In the genomic region with DNA sequence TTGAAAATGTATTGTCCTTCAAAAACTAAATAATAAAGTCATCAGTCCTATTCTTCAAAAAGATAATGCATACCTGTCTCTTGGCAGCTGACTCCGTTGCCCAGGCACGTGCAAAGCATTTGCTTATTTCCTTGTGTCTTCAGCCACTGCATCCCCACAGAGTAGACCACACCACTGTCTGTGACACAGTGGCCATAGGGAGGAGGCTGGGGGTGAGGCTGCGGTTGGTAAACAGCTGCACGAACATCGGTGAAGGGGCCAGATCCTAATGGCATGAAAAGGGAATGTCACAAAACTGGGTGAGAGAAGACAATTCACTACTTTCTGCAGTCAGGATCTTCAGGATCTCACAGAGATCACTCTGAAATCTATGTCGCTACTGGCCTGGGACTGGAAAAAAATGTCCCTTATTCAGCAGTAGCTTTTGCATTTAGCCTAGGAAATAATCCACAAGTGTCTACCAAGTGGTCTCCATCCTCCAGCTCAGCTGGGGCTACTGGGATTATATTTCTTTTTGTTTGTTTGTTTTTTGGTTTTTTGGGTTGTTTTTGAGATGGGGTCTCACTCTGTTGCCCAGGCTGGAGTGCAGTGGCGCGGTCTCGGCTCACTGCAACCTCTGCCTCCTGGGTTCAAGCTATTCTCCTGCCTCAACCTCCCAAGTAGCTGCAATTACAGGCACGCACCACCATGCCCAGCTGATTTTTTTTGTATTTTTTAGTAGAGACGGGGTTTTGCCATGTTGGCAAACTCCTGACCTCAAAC, we compare ENCODE assay signal across 1 cellular context.
TF ChIP-seq lines count a peak whose summit lies in the region.

No MANE protein-coding gene starts in this region.

TF ChIP-seq in HEK293, 187 proteins besides CTCF, POLR2A, EP300 and RAD21:
- TF ChIP-seq ZNF121 (tag by site-specific recombination; IDR thresholded peaks at IDR 0.05), result 0 out of 2 replicates have a peak, but pooled peaks have one; percentile 14
- TF ChIP-seq, protein P1, sequence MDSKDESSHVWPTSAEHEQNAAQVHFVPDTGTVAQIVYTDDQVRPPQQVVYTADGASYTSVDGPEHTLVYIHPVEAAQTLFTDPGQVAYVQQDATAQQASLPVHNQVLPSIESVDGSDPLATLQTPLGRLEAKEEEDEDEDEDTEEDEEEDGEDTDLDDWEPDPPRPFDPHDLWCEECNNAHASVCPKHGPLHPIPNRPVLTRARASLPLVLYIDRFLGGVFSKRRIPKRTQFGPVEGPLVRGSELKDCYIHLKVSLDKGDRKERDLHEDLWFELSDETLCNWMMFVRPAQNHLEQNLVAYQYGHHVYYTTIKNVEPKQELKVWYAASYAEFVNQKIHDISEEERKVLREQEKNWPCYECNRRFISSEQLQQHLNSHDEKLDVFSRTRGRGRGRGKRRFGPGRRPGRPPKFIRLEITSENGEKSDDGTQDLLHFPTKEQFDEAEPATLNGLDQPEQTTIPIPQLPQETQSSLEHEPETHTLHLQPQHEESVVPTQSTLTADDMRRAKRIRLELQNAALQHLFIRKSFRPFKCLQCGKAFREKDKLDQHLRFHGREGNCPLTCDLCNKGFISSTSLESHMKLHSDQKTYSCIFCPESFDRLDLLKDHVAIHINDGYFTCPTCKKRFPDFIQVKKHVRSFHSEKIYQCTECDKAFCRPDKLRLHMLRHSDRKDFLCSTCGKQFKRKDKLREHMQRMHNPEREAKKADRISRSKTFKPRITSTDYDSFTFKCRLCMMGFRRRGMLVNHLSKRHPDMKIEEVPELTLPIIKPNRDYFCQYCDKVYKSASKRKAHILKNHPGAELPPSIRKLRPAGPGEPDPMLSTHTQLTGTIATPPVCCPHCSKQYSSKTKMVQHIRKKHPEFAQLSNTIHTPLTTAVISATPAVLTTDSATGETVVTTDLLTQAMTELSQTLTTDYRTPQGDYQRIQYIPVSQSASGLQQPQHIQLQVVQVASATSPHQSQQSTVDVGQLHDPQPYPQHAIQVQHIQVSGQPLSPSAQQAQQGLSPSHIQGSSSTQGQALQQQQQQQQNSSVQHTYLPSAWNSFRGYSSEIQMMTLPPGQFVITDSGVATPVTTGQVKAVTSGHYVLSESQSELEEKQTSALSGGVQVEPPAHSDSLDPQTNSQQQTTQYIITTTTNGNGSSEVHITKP (tag by site-specific recombination; IDR thresholded peaks at IDR 0.05), result no peak
